ENCODE assay signal across 23 cellular contexts in the genomic region with DNA sequence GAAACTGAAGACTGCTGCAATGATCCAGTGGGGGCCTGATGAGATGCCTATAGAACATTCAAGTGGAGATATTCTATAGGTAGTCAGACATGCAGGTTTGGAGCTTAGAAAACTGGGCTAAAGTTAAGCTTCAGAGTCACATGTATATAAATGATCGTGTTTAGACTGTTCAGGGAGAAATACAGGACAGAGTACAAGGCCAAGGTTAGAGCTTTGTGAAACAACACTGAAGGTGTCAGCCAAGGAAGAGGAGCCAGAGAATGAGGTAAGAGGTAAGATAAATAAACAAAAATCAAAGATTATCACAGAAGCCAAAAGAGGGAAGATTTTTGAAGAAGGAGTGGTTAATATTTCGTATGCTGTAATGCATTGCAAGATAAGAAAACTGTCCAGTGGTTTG. TPM values are rescaled to one million over a fixed set of nuclear protein-coding genes. Genes with fewer than 3 reads are reported as not detected.
DNase-seq lines count a peak whose midpoint lies in the region; ATAC-seq and TF ChIP-seq lines count a peak whose summit lies in the region.
"Had no signal": no experiment of that assay in that cellular context is flagged by ENCODE, and none has a peak within 500 bp of the region (broad histone marks: within the 10 kb centered on the region; RNA-seq: fewer than 3 reads in every experiment).

No MANE protein-coding gene starts in this region.

- TF ChIP-seq POLR2A in heart left ventricle (IDR thresholded peaks at IDR 0.05): no peak
- TF ChIP-seq POLR2A in right lobe of liver (IDR thresholded peaks at IDR 0.05): no peak
- no peak for TF ChIP-seq POLR2A in vagina (IDR thresholded peaks at IDR 0.05)

- H4K20me1 ChIP-seq in hepatocyte (ENCODE audit: insufficient read depth, poor library complexity, severe bottlenecking): no peaks in the 10 kb centered on the region

- intact Hi-C loops in left ventricle myocardium superior (cut with micrococcal nuclease): no loop called here
- intact Hi-C loops in heart left ventricle (cut with DNase I): no loop called here
- intact Hi-C loops in right lobe of liver (cut with DNase I): no loop called here
- intact Hi-C loops in sciatic nerve (cut with DNase I): no loop called here
- intact Hi-C loops in Calu3 (cut with micrococcal nuclease; ENCODE audit: unreplicated experiment): no loop called here
- intact Hi-C loops in vagina (cut with DNase I): no loop called here

- H3K36me3 ChIP-seq in heart left ventricle (no peaks in the 10 kb centered on the region), hepatocyte (replicated peaks; ENCODE audit: insufficient read depth, low read depth) (no peaks in the 10 kb centered on the region), right lobe of liver (no peaks in the 10 kb centered on the region), vagina (no peaks in the 10 kb centered on the region)
- H3K36me3 ChIP-seq: HAP-1 had no signal

- BruUV-seq in Calu3 (replicated peaks; lab: Mats Ljungman, UMichigan): no TSS peak

- H3K4me2 ChIP-seq in hepatocyte: no peak overlapping the region
- H3K4me2 ChIP-seq: A549 had no signal

- DNase-seq in left ventricle myocardium superior: no peak
- DNase-seq in heart left ventricle: no peak
- no peak for DNase-seq in hepatocyte (ENCODE audit: low spot score)
- DNase-seq in right lobe of liver: no peak
- no peak for DNase-seq in sciatic nerve (ENCODE audit: low spot score)
- DNase-seq in Calu3: no peak
- DNase-seq in cortex of kidney (lab: John Stamatoyannopoulos, UW): no peak
- no peak for DNase-seq in vagina (ENCODE audit: extremely low spot score in 2 of 2)
- DNase-seq: AML-193; CD4-positive, alpha-beta T cell; DMS 273 treated with DMSO at 0.1 percent for 48 hours; DMS53; DND-41; EL; GM23248; IMR-90 had no signal

- H3K27me3 Mint-ChIP-seq in Calu3 (ENCODE audit: unreplicated experiment): no peaks in the 10 kb centered on the region
- H3K27me3 Mint-ChIP-seq: CD4-positive, alpha-beta T cell had no signal

- H3K4me3 Mint-ChIP-seq in Calu3 (ENCODE audit: low read depth, unreplicated experiment): no peak overlapping the region
- H3K4me3 Mint-ChIP-seq: CD4-positive, alpha-beta T cell had no signal

- peaks cover 3% of the 10 kb centered on the region for H3K9me3 Mint-ChIP-seq in Calu3 (ENCODE audit: low read depth, unreplicated experiment)
- H3K9me3 Mint-ChIP-seq: CD4-positive, alpha-beta T cell had no signal

- TF ChIP-seq CTCF in heart left ventricle (IDR thresholded peaks at IDR 0.05) (no peak), hepatocyte (IDR thresholded peaks at IDR 0.05; ENCODE audit: poor library complexity) (no peak), right lobe of liver (IDR thresholded peaks at IDR 0.05) (no peak), Calu3 (IDR thresholded peaks at IDR 0.05; ENCODE audit: unreplicated experiment) (no peak), vagina (IDR thresholded peaks at IDR 0.05) (no peak)

- H3K27ac ChIP-seq in heart left ventricle (no peak overlapping the region), hepatocyte (peak overlapping the region; percentile 66), right lobe of liver (peak overlapping the region in 1 of 3 donors; percentile 35), vagina (no peak overlapping the region)
- H3K27ac ChIP-seq: 22Rv1, A549, C4-2B, GM23248, HL-60 had no signal

- H3K4me1 Mint-ChIP-seq in Calu3 (ENCODE audit: low read depth, unreplicated experiment): no peaks in the 10 kb centered on the region

- H2AFZ ChIP-seq in hepatocyte: no peak overlapping the region
- H2AFZ ChIP-seq: GM23248 had no signal

- H3K4me1 ChIP-seq in heart left ventricle (no peaks in the 10 kb centered on the region), hepatocyte (ENCODE audit: insufficient read depth) (no peaks in the 10 kb centered on the region), right lobe of liver (no peaks in the 10 kb centered on the region), vagina (no peaks in the 10 kb centered on the region)
- H3K4me1 ChIP-seq: A549, HAP-1 had no signal

- no peaks in the 10 kb centered on the region for H3K9me2 ChIP-seq in hepatocyte (replicated peaks; ENCODE audit: insufficient read depth)

- CTCF ChIA-PET in Calu3 (lab: Charles Lee): no interaction called here

- H3K27me3 ChIP-seq in heart left ventricle (no peaks in the 10 kb centered on the region), hepatocyte (no peaks in the 10 kb centered on the region), right lobe of liver (no peaks in the 10 kb centered on the region), vagina (no peaks in the 10 kb centered on the region)

- no peaks in the 10 kb centered on the region for H3K36me3 Mint-ChIP-seq in Calu3 (ENCODE audit: insufficient read depth, unreplicated experiment)

- ATAC-seq in left ventricle myocardium superior: peak; percentile 51
- no peak for ATAC-seq in heart left ventricle
- peak; percentile 63 to 73 (median 67) for ATAC-seq in right lobe of liver
- peak; percentile 36 for ATAC-seq in sciatic nerve
- ATAC-seq: A549, GM12878 had no signal

- H3K27ac Mint-ChIP-seq in Calu3 (ENCODE audit: unreplicated experiment): no peak overlapping the region
- H3K27ac Mint-ChIP-seq: CD4-positive, alpha-beta T cell had no signal

- 53 to 76% (median 62%) methylated on average over 2 of the region's 2 CpGs for WGBS in heart left ventricle, 4 donors
- 44% methylated on average over 2 of the region's 2 CpGs for WGBS in hepatocyte (ENCODE audit: low lambda C conversion rate, missing lambda C conversion rate)
- 21% methylated on average over 2 of the region's 2 CpGs for WGBS in right lobe of liver (ENCODE audit: insufficient coverage, low coverage, low lambda C conversion rate, missing lambda C conversion rate)

- H3K4me3 ChIP-seq in heart left ventricle (no peak overlapping the region), hepatocyte (no peak overlapping the region), right lobe of liver (no peak overlapping the region), vagina (no peak overlapping the region)
- H3K4me3 ChIP-seq: A549, GM12878, GM23248, HAP-1 had no signal

- H3K79me2 ChIP-seq in hepatocyte: no peaks in the 10 kb centered on the region

- H3K9me3 ChIP-seq in heart left ventricle (no peaks in the 10 kb centered on the region), hepatocyte (ENCODE audit: low read depth) (no peaks in the 10 kb centered on the region), right lobe of liver (no peaks in the 10 kb centered on the region), vagina (no peaks in the 10 kb centered on the region)
- H3K9me3 ChIP-seq: A549, HAP-1 had no signal

RNA-seq across cellular contexts. Expression of gene KLHL13, which starts 57.9 kb away (rescaled TPM):
- total RNA-seq in left ventricle myocardium superior (5.7 TPM), heart left ventricle (10 to 100 TPM in 4 of 9 donors, 1 to 10 TPM in 5; 5.9 to 14.2 (median 9.0) TPM), hepatocyte (44.9 and 49.4 TPM in 2 replicates), right lobe of liver (1 to 10 TPM; 1.2 to 3.2 (median 1.8) TPM), sciatic nerve (8.4 TPM), Calu3 (2022) (0.64 and 0.95 TPM in 2 replicates), vagina (10.6 TPM)
- polyA plus RNA-seq in heart left ventricle (1 to 10 TPM; 3.4 to 3.8 TPM), hepatocyte (12.3 and 18.5 TPM in 2 replicates)
- total RNA-seq: G401 had no signal
- polyA plus RNA-seq: GM23248 had no signal

Comparison
In these comparisons a context has a peak if more than half of its experiments do, and no peak if none do; other contexts are left out.
1. ATAC-seq: peak in left ventricle myocardium superior (single experiment), right lobe of liver (4 of 4) and sciatic nerve (single experiment); none in heart left ventricle (0 of 4).